10 cellular contexts compared by ENCODE assay signal in genomic region chr14:20489093-20489994, GRCh38. TPM values are rescaled to one million over a fixed set of nuclear protein-coding genes. Genes with fewer than 3 reads are reported as not detected.
DNase-seq lines count a peak whose midpoint lies in the region; ATAC-seq and TF ChIP-seq lines count a peak whose summit lies in the region.
"Had no signal": no experiment of that assay in that cellular context is flagged by ENCODE, and none has a peak within 500 bp of the region (broad histone marks: within the 10 kb centered on the region; RNA-seq: fewer than 3 reads in every experiment).

No MANE protein-coding gene starts in this region.

- H3K9me3 Mint-ChIP-seq in activated naive CD4-positive, alpha-beta T cell treated with anti-CD3 and anti-CD28 coated beads, Interleukin-2, amount 50 U/mL, for 72 hours: peaks cover 4 to 5% of the 10 kb centered on the region in 2 donors
- no peaks in the 10 kb centered on the region for H3K9me3 Mint-ChIP-seq in stimulated activated naive CD8-positive, alpha-beta T cell treated with anti-CD3 and anti-CD28 coated beads, Interleukin-15, amount 100 ng/mL, for 72 hours

- DNase-seq in activated naive CD4-positive, alpha-beta T cell treated with anti-CD3 and anti-CD28 coated beads, Interleukin-2, amount 50 U/mL, for 72 hours (ENCODE audit: low spot score in 2 of 2): no peak
- DNase-seq in activated naive CD4-positive, alpha-beta T cell (lab: John Stamatoyannopoulos, UW): no peak
- DNase-seq in HT1080 (ENCODE audit: low read depth): peak; percentile 54
- peak; percentile 42 to 71 for DNase-seq in cardiac fibroblast (ENCODE audit: low read depth in 2 of 2)
- DNase-seq in stimulated activated naive CD8-positive, alpha-beta T cell treated with anti-CD3 and anti-CD28 coated beads, Interleukin-15, amount 100 ng/mL, for 72 hours: no peak
- no peak for DNase-seq in GDM1 (lab: John Stamatoyannopoulos, UW)
- DNase-seq in HCEC 1CT: no peak
- no peak for DNase-seq in HuH-7 (ENCODE audit: low spot score)
- DNase-seq: SK-N-SH had no signal

- ATAC-seq in activated naive CD4-positive, alpha-beta T cell treated with anti-CD3 and anti-CD28 coated beads, Interleukin-2, amount 50 U/mL, for 72 hours: peak; percentile 26 to 63
- peak; percentile 52 for ATAC-seq in stimulated activated naive CD8-positive, alpha-beta T cell treated with anti-CD3 and anti-CD28 coated beads, Interleukin-15, amount 100 ng/mL, for 72 hours

- no peak for TF ChIP-seq CTCF in cardiac fibroblast (IDR thresholded peaks at IDR 0.05; ENCODE audit: low read depth, low read length)

- H3K27ac Mint-ChIP-seq in activated naive CD4-positive, alpha-beta T cell treated with anti-CD3 and anti-CD28 coated beads, Interleukin-2, amount 50 U/mL, for 72 hours: peak overlapping the region in 1 of 2 donors; percentile 58
- peak overlapping the region; percentile 49 to 55 for H3K27ac Mint-ChIP-seq in stimulated activated naive CD8-positive, alpha-beta T cell treated with anti-CD3 and anti-CD28 coated beads, Interleukin-15, amount 100 ng/mL, for 72 hours

- peak overlapping the region; percentile 34 to 69 for H3K4me3 Mint-ChIP-seq in stimulated activated naive CD8-positive, alpha-beta T cell treated with anti-CD3 and anti-CD28 coated beads, Interleukin-15, amount 100 ng/mL, for 72 hours

- no peak overlapping the region for H3K4me3 ChIP-seq in cardiac fibroblast (replicated peaks in 1 of 2; ENCODE audit: low read depth in 2 of 2, low read length in 2 of 2)

- H3K27me3 Mint-ChIP-seq in stimulated activated naive CD8-positive, alpha-beta T cell treated with anti-CD3 and anti-CD28 coated beads, Interleukin-15, amount 100 ng/mL, for 72 hours: no peaks in the 10 kb centered on the region

- no peaks in the 10 kb centered on the region for H3K36me3 Mint-ChIP-seq in activated naive CD4-positive, alpha-beta T cell treated with anti-CD3 and anti-CD28 coated beads, Interleukin-2, amount 50 U/mL, for 72 hours

- H3K4me1 Mint-ChIP-seq in stimulated activated naive CD8-positive, alpha-beta T cell treated with anti-CD3 and anti-CD28 coated beads, Interleukin-15, amount 100 ng/mL, for 72 hours: peaks cover 56% of the 10 kb centered on the region

RNA-seq across cellular contexts. Expression of gene RNASE10, which starts 16.0 kb away (rescaled TPM):
- under 1 TPM; 0.43 to 0.71 TPM for total RNA-seq in activated naive CD4-positive, alpha-beta T cell treated with anti-CD3 and anti-CD28 coated beads, Interleukin-2, amount 50 U/mL, for 72 hours
- not detected in 2 replicates for total RNA-seq in HT1080 (2014; rRNA removed; shearing (Covaris generic))
- not detected in 2 replicates for polyA plus RNA-seq in HT1080 (2015; cell fraction: cytosol; rRNA removed)
- not detected in 2 replicates for polyA plus RNA-seq in HT1080 (2015; cell fraction: nucleus; rRNA removed)
- total RNA-seq: fibroblast of villous mesenchyme had no signal
- polyA plus RNA-seq: SK-N-SH had no signal

RNA-seq across cellular contexts. Expression of gene PNP, which starts 20.1 kb away (rescaled TPM):
- total RNA-seq in activated naive CD4-positive, alpha-beta T cell treated with anti-CD3 and anti-CD28 coated beads, Interleukin-2, amount 50 U/mL, for 72 hours: 100 to 1,000 TPM; 167 to 241 TPM
- total RNA-seq in HT1080 (2014; rRNA removed; shearing (Covaris generic)): 167 and 204 TPM in 2 replicates
- polyA plus RNA-seq in HT1080 (2015; cell fraction: cytosol; rRNA removed): 117 and 146 TPM in 2 replicates
- polyA plus RNA-seq in HT1080 (2015; cell fraction: nucleus; rRNA removed): 183 and 219 TPM in 2 replicates

RNA-seq across cellular contexts. Expression of gene PIP4P1, which starts 28.1 kb away (rescaled TPM):
- 10 to 100 TPM; 29.1 to 90.2 TPM for total RNA-seq in activated naive CD4-positive, alpha-beta T cell treated with anti-CD3 and anti-CD28 coated beads, Interleukin-2, amount 50 U/mL, for 72 hours
- 20.5 and 21.0 TPM in 2 replicates for total RNA-seq in HT1080 (2014; rRNA removed; shearing (Covaris generic))
- 20.3 and 26.6 TPM in 2 replicates for polyA plus RNA-seq in HT1080 (2015; cell fraction: cytosol; rRNA removed)
- 34.2 and 36.5 TPM in 2 replicates for polyA plus RNA-seq in HT1080 (2015; cell fraction: nucleus; rRNA removed)

RNA-seq across cellular contexts. Expression of gene APEX1, which starts 34.3 kb away (rescaled TPM):
- total RNA-seq in activated naive CD4-positive, alpha-beta T cell treated with anti-CD3 and anti-CD28 coated beads, Interleukin-2, amount 50 U/mL, for 72 hours: 100 to 1,000 TPM; 171 to 234 TPM
- total RNA-seq in HT1080 (2014; rRNA removed; shearing (Covaris generic)): 139 and 207 TPM in 2 replicates
- polyA plus RNA-seq in HT1080 (2015; cell fraction: cytosol; rRNA removed): 275 and 314 TPM in 2 replicates
- 298 and 316 TPM in 2 replicates for polyA plus RNA-seq in HT1080 (2015; cell fraction: nucleus; rRNA removed)

RNA-seq across cellular contexts. Expression of gene OSGEP, which starts 34.7 kb away (rescaled TPM):
- total RNA-seq in activated naive CD4-positive, alpha-beta T cell treated with anti-CD3 and anti-CD28 coated beads, Interleukin-2, amount 50 U/mL, for 72 hours: 10 to 100 TPM; 43.3 to 58.6 TPM
- total RNA-seq in HT1080 (2014; rRNA removed; shearing (Covaris generic)): 50.1 and 52.1 TPM in 2 replicates
- 42.3 and 45.3 TPM in 2 replicates for polyA plus RNA-seq in HT1080 (2015; cell fraction: cytosol; rRNA removed)
- 56.2 and 65.1 TPM in 2 replicates for polyA plus RNA-seq in HT1080 (2015; cell fraction: nucleus; rRNA removed)

Comparison
In these comparisons a context has a peak if more than half of its experiments do, and no peak if none do; other contexts are left out.
1. DNase-seq: peak in HT1080 (single experiment) and cardiac fibroblast (2 of 2); none in activated naive CD4-positive, alpha-beta T cell treated with anti-CD3 and anti-CD28 coated beads, Interleukin-2, amount 50 U/mL, for 72 hours (0 of 2), activated naive CD4-positive, alpha-beta T cell (0 of 4), stimulated activated naive CD8-positive, alpha-beta T cell treated with anti-CD3 and anti-CD28 coated beads, Interleukin-15, amount 100 ng/mL, for 72 hours (0 of 2), GDM1 (single experiment), HCEC 1CT (single experiment) and HuH-7 (single experiment).